Comparison of ENCODE assay signal across 2 cellular contexts in the genomic region with DNA sequence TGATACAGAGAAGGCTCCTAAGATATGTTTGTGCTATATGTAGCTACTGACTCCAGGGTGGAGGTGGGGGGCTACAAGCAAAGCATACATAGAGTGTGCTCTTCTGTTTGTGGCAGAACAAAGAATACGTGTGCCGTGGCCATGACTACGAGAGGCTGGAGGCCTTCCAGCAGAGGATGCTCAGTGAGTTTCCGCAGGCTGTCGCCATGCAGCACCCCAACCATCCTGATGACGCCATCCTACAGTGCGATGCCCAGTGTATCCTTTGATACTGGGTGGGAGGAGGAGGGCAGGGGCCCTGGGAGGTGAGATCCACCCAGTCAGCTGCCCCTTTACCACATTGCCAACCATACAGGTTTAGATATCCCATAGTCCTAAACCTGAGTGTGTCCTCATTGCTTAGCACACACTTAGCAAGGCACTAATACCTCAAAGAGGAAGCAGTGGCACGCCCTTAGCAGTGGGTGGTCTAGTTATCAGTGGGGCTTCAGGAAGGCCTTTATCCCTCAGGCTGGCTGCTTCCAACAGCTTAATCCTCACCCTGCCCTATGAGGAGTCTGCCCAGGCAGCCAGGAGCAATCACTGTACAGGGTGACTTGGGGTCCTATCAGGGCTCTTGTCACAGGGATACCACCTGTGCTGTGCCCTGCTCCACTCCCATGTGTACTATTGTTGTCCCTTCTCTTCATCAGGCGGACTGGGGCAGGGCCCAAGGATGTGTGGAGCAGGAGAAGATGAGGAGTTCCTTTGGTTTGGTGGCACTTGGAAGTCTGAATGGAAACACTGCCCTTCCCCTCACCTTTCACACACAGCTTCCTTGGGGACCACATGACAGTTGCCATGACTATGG.
A peak's percentile ranks its signal among the peaks of the same experiment; 100 is the strongest.
TF ChIP-seq lines count a peak whose summit lies in the region.

No MANE protein-coding gene starts in this region.

TF ChIP-seq in K562, 482 proteins besides CTCF, POLR2A, EP300 and RAD21:
- TF ChIP-seq RFX1 (IDR thresholded peaks at IDR 0.05) (peak; percentile 18; the same call in 1 of the 2 replicates), RHOXF2B (CRISPR knock-in tag; conservative IDR thresholded peaks at IDR 0.05) (no peak)

TF ChIP-seq in GM23338, 12 proteins besides CTCF, POLR2A, EP300 and RAD21:
- no peak for TF ChIP-seq EZH2phosphoT487 (IDR thresholded peaks at IDR 0.05; ENCODE audit: unreplicated experiment)
- TF ChIP-seq ZNF331 (CRISPR knock-in tag; IDR thresholded peaks at IDR 0.05; ENCODE audit: low read depth) = no peak
- TF ChIP-seq CREB1 (CRISPR knock-in tag; IDR thresholded peaks at IDR 0.05; ENCODE audit: low read depth) = no peak
- TF ChIP-seq EZH2 (IDR thresholded peaks at IDR 0.05; ENCODE audit: low read depth, unreplicated experiment) = no peak
